In genomic region chr10:122503004-122503403, GRCh38 we compare ENCODE assay signal across 20 cellular contexts. TPM values are rescaled to one million over a fixed set of nuclear protein-coding genes. Genes with fewer than 3 reads are reported as not detected.
A peak's percentile ranks its signal among the peaks of the same experiment; 100 is the strongest.
DNase-seq lines count a peak whose midpoint lies in the region; ATAC-seq, FAIRE-seq and TF ChIP-seq lines count a peak whose summit lies in the region.
"Had no signal": no experiment of that assay in that cellular context is flagged by ENCODE, and none has a peak within 500 bp of the region (broad histone marks: within the 10 kb centered on the region; RNA-seq: fewer than 3 reads in every experiment).

No MANE protein-coding gene starts in this region.

- no peak for TF ChIP-seq RAD21 in H1 (IDR thresholded peaks at IDR 0.05 in 1 of 2, conservative IDR thresholded peaks at IDR 0.05 in 1 of 2; ENCODE audit: low read depth in 2 of 2, low read length in 2 of 2)

- no peak overlapping the region for H2BK20ac ChIP-seq in H1 (ENCODE audit: low read length)

- TF ChIP-seq POLR2A in H1 (IDR thresholded peaks at IDR 0.05; ENCODE audit: control extremely low read depth in 1 of 2, low read depth in 2 of 2, low read length in 2 of 2) (no peak), uterus (IDR thresholded peaks at IDR 0.05) (no peak)

- no peak overlapping the region for H3K4me3 ChIP-seq in right cardiac atrium (ENCODE audit: low read length)
- H3K4me3 ChIP-seq in H1 (ENCODE audit: extremely low read depth in 1 of 4, insufficient read depth in 2 of 4, low read depth in 3 of 4, low read length in 4 of 4): no peak overlapping the region
- no peak overlapping the region for H3K4me3 ChIP-seq in uterus
- no peak overlapping the region for H3K4me3 ChIP-seq in foreskin fibroblast (ENCODE audit: low read depth in 1 of 2, low read length in 2 of 2)
- H3K4me3 ChIP-seq: BLaER1 treated with 17β-estradiol and CSF1 and Interleukin-3, amounts not matched to agents 10 nM and 100 nM had no signal

- H3K27me3 ChIP-seq in right cardiac atrium (ENCODE audit: control insufficient read depth, insufficient read depth): no peaks in the 10 kb centered on the region
- H3K27me3 ChIP-seq in H1 (replicated peaks in 1 of 4; ENCODE audit: control insufficient read depth in 3 of 4, extremely low read depth in 1 of 4, insufficient read depth in 3 of 4, low read length in 3 of 4): no peaks in the 10 kb centered on the region
- no peaks in the 10 kb centered on the region for H3K27me3 ChIP-seq in uterus
- H3K27me3 ChIP-seq: BLaER1 treated with 17β-estradiol and CSF1 and Interleukin-3, amounts not matched to agents 10 nM and 100 nM had no signal

- no peaks in the 10 kb centered on the region for H3K23me2 ChIP-seq in H1 (ENCODE audit: low read depth, low read length)

- no peak overlapping the region for H2AFZ ChIP-seq in H1 (ENCODE audit: low read length)

- H4K20me1 ChIP-seq in H1 (replicated peaks in 1 of 2; ENCODE audit: control insufficient read depth in 1 of 2, insufficient read depth in 2 of 2, low read length in 2 of 2): no peaks in the 10 kb centered on the region
- H4K20me1 ChIP-seq: BLaER1 treated with 17β-estradiol and CSF1 and Interleukin-3, amounts not matched to agents 10 nM and 100 nM had no signal

- no peaks in the 10 kb centered on the region for H3K79me1 ChIP-seq in H1 (ENCODE audit: low read depth, low read length)

- no peak for ATAC-seq in Right ventricle myocardium superior (ENCODE audit: poor library complexity)
- ATAC-seq in right cardiac atrium: no peak

- H2AK5ac ChIP-seq in H1 (ENCODE audit: low read depth, low read length): no peak overlapping the region

- peak overlapping the region; percentile 54 for H3K27ac Mint-ChIP-seq in osteocyte (ENCODE audit: unreplicated experiment)
- H3K27ac Mint-ChIP-seq: CD8-positive, alpha-beta memory T cell; IgD-negative memory B cell had no signal

- WGBS in right cardiac atrium: 93% methylated on average over 13 of the region's 13 CpGs
- WGBS in H1 (ENCODE audit: extremely low coverage in 1 of 2, insufficient coverage in 1 of 2, insufficient read length in 1 of 2, insufficient replicate concordance in 2 of 2, low coverage in 1 of 2, low lambda C conversion rate in 2 of 2, missing lambda C conversion rate in 1 of 2), 2 experiments: 91% methylated on average over 13 of the region's 13 CpGs; no CpG with 5 or more reads in 1 of the 2 experiments

- CTCF ChIA-PET in H1 (lab: Charles Lee; ENCODE audit: partially characterized antibody): interaction anchor here (0.9 to 2.2 kb wide), 4 partner anchors 12 to 145 kb away, joined by 3 to 7 read pairs (median 4); no protein-coding TSS in a partner anchor

- H3K9me3 ChIP-seq in right cardiac atrium (ENCODE audit: control insufficient read depth, low read length) (no peaks in the 10 kb centered on the region), H1 (ENCODE audit: insufficient read depth in 2 of 2, low read depth in 1 of 2, low read length in 1 of 2) (no peaks in the 10 kb centered on the region), uterus (no peaks in the 10 kb centered on the region)
- H3K9me3 ChIP-seq: BLaER1 treated with 17β-estradiol and CSF1 and Interleukin-3, amounts not matched to agents 10 nM and 100 nM had no signal

- H2BK12ac ChIP-seq in H1 (ENCODE audit: low read depth, low read length): no peak overlapping the region

- H3K4ac ChIP-seq in H1 (replicated peaks; ENCODE audit: insufficient read length, low read depth, low read length): no peak overlapping the region

- H2BK5ac ChIP-seq in H1 (ENCODE audit: low read depth, low read length): no peak overlapping the region

- POLR2A ChIA-PET in H1 (lab: Charles Lee; ENCODE audit: partially characterized antibody): no interaction called here

- peak overlapping the region; percentile 57; the same call in 1 of the 2 replicates for H4K8ac ChIP-seq in H1 (ENCODE audit: extremely low read depth, insufficient read depth, low read length)

- no peak overlapping the region for H3K4me3 Mint-ChIP-seq in osteocyte (ENCODE audit: unreplicated experiment)
- H3K4me3 Mint-ChIP-seq: CD8-positive, alpha-beta memory T cell; IgD-negative memory B cell had no signal

- H3K4me1 Mint-ChIP-seq in osteocyte (ENCODE audit: unreplicated experiment): peaks cover 62% of the 10 kb centered on the region
- H3K4me1 Mint-ChIP-seq: IgD-negative memory B cell had no signal

- H3K36me3 ChIP-seq in H1 (ENCODE audit: control insufficient read depth in 2 of 4, insufficient read depth in 4 of 4, low read length in 3 of 4) (no peaks in the 10 kb centered on the region), uterus (no peaks in the 10 kb centered on the region)
- H3K36me3 ChIP-seq: BLaER1 treated with 17β-estradiol and CSF1 and Interleukin-3, amounts not matched to agents 10 nM and 100 nM had no signal

- no peak overlapping the region for H4K91ac ChIP-seq in H1 (replicated peaks; ENCODE audit: insufficient read length, low read length)

- no peaks in the 10 kb centered on the region for H3K27me3 Mint-ChIP-seq in osteocyte (ENCODE audit: unreplicated experiment)

- TF ChIP-seq EP300 in H1 (IDR thresholded peaks at IDR 0.05; ENCODE audit: borderline replicate concordance in 1 of 2, low read depth in 2 of 2, low read length in 2 of 2): no peak

- no peak overlapping the region for H3K56ac ChIP-seq in H1 (replicated peaks; ENCODE audit: insufficient read length, low read depth, low read length)

- no peak for FAIRE-seq in H1 (lab: Jason Lieb, UNC)
- FAIRE-seq: A204.1, D721Med had no signal

- H2BK120ac ChIP-seq in H1 (replicated peaks; ENCODE audit: low read depth, low read length): no peak overlapping the region

- H3K27ac ChIP-seq in right cardiac atrium (ENCODE audit: low read length): no peak overlapping the region
- no peak overlapping the region for H3K27ac ChIP-seq in H1 (ENCODE audit: low read depth, low read length)
- H3K27ac ChIP-seq in uterus: peak overlapping the region; percentile 80 to 91
- H3K27ac ChIP-seq: BLaER1 treated with 17β-estradiol and CSF1 and Interleukin-3, amounts not matched to agents 10 nM and 100 nM had no signal

- DNase-seq in Right ventricle myocardium superior (peak; percentile 34), right cardiac atrium (no peak), H1 (ENCODE audit: low read depth in 1 of 2, low spot score in 2 of 2) (no peak), osteocyte (ENCODE audit: extremely low spot score, unreplicated experiment) (no peak), uterus (no peak), foreskin fibroblast (no peak)
- no peak for DNase-seq in activated CD4-positive, alpha-beta T cell treated with anti-CD3 and anti-CD28 coated beads for 48 hours
- DNase-seq in stimulated activated CD4-positive, alpha-beta T cell treated with anti-CD3 and anti-CD28 coated beads, Interleukin-2, amount 100 ng/mL, for 48 hours: no peak
- DNase-seq: CD8-positive, alpha-beta memory T cell; H7; Kasumi-1; MM.1S; NCI-H1092 treated with DMSO at 0.1 percent for 48 hours; NCI-H2081 treated with DMSO at 0.1 percent for 48 hours; NCI-H510A treated with DMSO at 0.1 percent for 48 hours had no signal

- no peak overlapping the region for H3K23ac ChIP-seq in H1 (ENCODE audit: insufficient read length)

- no peaks in the 10 kb centered on the region for H3K79me2 ChIP-seq in H1 (ENCODE audit: control insufficient read depth in 1 of 2, insufficient read depth in 2 of 2, low read length in 2 of 2)

- TF ChIP-seq CTCF in H1 (IDR thresholded peaks at IDR 0.05; ENCODE audit: control extremely low read depth in 1 of 3, insufficient read depth in 1 of 3, low read depth in 1 of 3, low read length in 3 of 3): no peak
- TF ChIP-seq CTCF in osteocyte (IDR thresholded peaks at IDR 0.05): no peak
- TF ChIP-seq CTCF in uterus (IDR thresholded peaks at IDR 0.05): no peak
- TF ChIP-seq CTCF in foreskin fibroblast (IDR thresholded peaks at IDR 0.05; ENCODE audit: low read depth, low read length): no peak

- H3K4me1 ChIP-seq in right cardiac atrium (ENCODE audit: control insufficient read depth, insufficient read depth, low read length): peaks cover 11% of the 10 kb centered on the region
- no peaks in the 10 kb centered on the region; a peak in 1 of 7 replicates for H3K4me1 ChIP-seq in H1 (replicated peaks in 1 of 4; ENCODE audit: control insufficient read depth in 3 of 4, insufficient read depth in 4 of 4, low read length in 3 of 4)
- peaks cover 0 to 13% of the 10 kb centered on the region in 2 donors for H3K4me1 ChIP-seq in uterus

- no peak overlapping the region for H2BK15ac ChIP-seq in H1 (ENCODE audit: low read length)

- peak overlapping the region; percentile 48 for H3K18ac ChIP-seq in H1 (ENCODE audit: extremely low read depth, low read length)

- no peak overlapping the region for H3K14ac ChIP-seq in H1 (ENCODE audit: insufficient read length)

- H3K4me2 ChIP-seq in H1 (ENCODE audit: insufficient read depth in 1 of 2, low read depth in 2 of 2, low read length in 2 of 2): no peak overlapping the region
- H3K4me2 ChIP-seq: BLaER1 treated with 17β-estradiol and CSF1 and Interleukin-3, amounts not matched to agents 10 nM and 100 nM had no signal

- H4K5ac ChIP-seq in H1 (ENCODE audit: insufficient read length, low read depth, low read length): no peak overlapping the region

- H3K36me3 Mint-ChIP-seq in osteocyte (ENCODE audit: unreplicated experiment): peaks cover 50% of the 10 kb centered on the region
- H3K36me3 Mint-ChIP-seq: CD8-positive, alpha-beta memory T cell; IgD-negative memory B cell had no signal

- no peaks in the 10 kb centered on the region for H3K9me3 Mint-ChIP-seq in osteocyte (ENCODE audit: unreplicated experiment)
- H3K9me3 Mint-ChIP-seq: CD8-positive, alpha-beta memory T cell; IgD-negative memory B cell had no signal

- H3K9ac ChIP-seq in H1 (replicated peaks in 1 of 4; ENCODE audit: extremely low read depth in 1 of 4, low read depth in 3 of 4, low read length in 3 of 4): no peak overlapping the region
- H3K9ac ChIP-seq: BLaER1 treated with 17β-estradiol and CSF1 and Interleukin-3, amounts not matched to agents 10 nM and 100 nM had no signal

- intact Hi-C loops in Right ventricle myocardium superior (cut with DNase I): no loop called here
- intact Hi-C loops in right cardiac atrium (cut with DNase I): no loop called here
- intact Hi-C loops in uterus (cut with DNase I; ENCODE audit: low total_unique reads): no loop called here

RNA-seq across cellular contexts. Expression of gene HTRA1, which starts 41.7 kb away (rescaled TPM):
- 40.9 TPM for total RNA-seq in Right ventricle myocardium superior
- total RNA-seq in right cardiac atrium: 10 to 100 TPM; 40.5 to 49.7 (median 42.9) TPM
- 46.1 TPM for polyA plus RNA-seq in right cardiac atrium
- 15.8 and 16.5 TPM in 2 replicates for total RNA-seq in H1 (2021; fragmentation: NEBNext Ultra II Directional; extraction: Animal tissue kit (Norgen Biotek cat#: 25700))
- 10.9 and 20.1 TPM in 2 replicates for polyA plus RNA-seq in H1 (2011; rRNA removed)
- polyA plus RNA-seq in H1 (2011; cell fraction: cytosol; rRNA removed): 13.2 TPM
- 14.4 TPM for polyA plus RNA-seq in H1 (2011; cell fraction: nucleus; rRNA removed)
- 18.2 to 21.1 TPM (median 19.7 TPM) in 4 replicates for polyA plus RNA-seq in H1 (2012, experiment 1 of 2)
- polyA plus RNA-seq in H1 (2012, experiment 2 of 2): 17.5 TPM
- polyA plus RNA-seq in H1 (2013, experiment 1 of 2): 22.0 TPM
- 21.8 TPM for polyA plus RNA-seq in H1 (2013, experiment 2 of 2)
- 7.5 and 11.1 TPM in 2 replicates for polyA minus RNA-seq in H1 (2011; rRNA and poly(A)+ RNA removed)
- polyA minus RNA-seq in H1 (2011; cell fraction: cytosol; rRNA and poly(A)+ RNA removed): 5.9 TPM
- 3.9 TPM for polyA minus RNA-seq in H1 (2011; cell fraction: nucleus; rRNA and poly(A)+ RNA removed)
- total RNA-seq in osteocyte: 1,546 and 1,638 TPM in 2 replicates
- total RNA-seq in uterus: 100 to 1,000 TPM in 3 of 4 donors, 10 to 100 TPM in 1; 98.3 to 153 (median 142) TPM
- polyA plus RNA-seq: IgD-negative memory B cell had no signal

RNA-seq across cellular contexts. Expression of gene ARMS2, which starts 48.6 kb away (rescaled TPM):
- total RNA-seq in Right ventricle myocardium superior (not detected), right cardiac atrium (not detected), osteocyte (not detected in 2 replicates), uterus (not detected)
- polyA plus RNA-seq in right cardiac atrium (not detected), H1 (2011; rRNA removed) (not detected in 2 replicates)
- total RNA-seq in H1 (2021; fragmentation: NEBNext Ultra II Directional; extraction: Animal tissue kit (Norgen Biotek cat#: 25700)): not detected in 2 replicates
- polyA plus RNA-seq in H1 (2011; cell fraction: cytosol; rRNA removed): not detected
- polyA plus RNA-seq in H1 (2011; cell fraction: nucleus; rRNA removed): not detected
- polyA plus RNA-seq in H1 (2012, experiment 1 of 2): not detected in 4 replicates
- not detected for polyA plus RNA-seq in H1 (2012, experiment 2 of 2)
- not detected for polyA plus RNA-seq in H1 (2013, experiment 1 of 2)
- not detected for polyA plus RNA-seq in H1 (2013, experiment 2 of 2)
- not detected in 2 replicates for polyA minus RNA-seq in H1 (2011; rRNA and poly(A)+ RNA removed)
- polyA minus RNA-seq in H1 (2011; cell fraction: cytosol; rRNA and poly(A)+ RNA removed): not detected
- polyA minus RNA-seq in H1 (2011; cell fraction: nucleus; rRNA and poly(A)+ RNA removed): not detected
- total RNA-seq: CD8-positive, alpha-beta memory T cell; H7; HT1080 had no signal
- polyA plus RNA-seq: CD8-positive, alpha-beta memory T cell; IgD-negative memory B cell had no signal

RNA-seq across cellular contexts. Expression of gene DMBT1, which starts 57.5 kb away (rescaled TPM):
- total RNA-seq in Right ventricle myocardium superior (not detected), right cardiac atrium (under 1 TPM; 0.06 to 0.17 (median 0.09) TPM), osteocyte (0.08 TPM in 2 replicates), uterus (under 1 TPM in 3 of 4 donors, not detected in 1; under 0.01 to 0.21 (median 0.15) TPM)
- polyA plus RNA-seq in right cardiac atrium (0.09 TPM), H1 (2011; rRNA removed) (0.02 and 0.03 TPM in 2 replicates)
- not detected in 2 replicates for total RNA-seq in H1 (2021; fragmentation: NEBNext Ultra II Directional; extraction: Animal tissue kit (Norgen Biotek cat#: 25700))
- not detected for polyA plus RNA-seq in H1 (2011; cell fraction: cytosol; rRNA removed)
- 0.04 TPM for polyA plus RNA-seq in H1 (2011; cell fraction: nucleus; rRNA removed)
- not detected in 4 replicates for polyA plus RNA-seq in H1 (2012, experiment 1 of 2)
- not detected for polyA plus RNA-seq in H1 (2012, experiment 2 of 2)
- 0.02 TPM for polyA plus RNA-seq in H1 (2013, experiment 1 of 2)
- polyA plus RNA-seq in H1 (2013, experiment 2 of 2): under 0.01 TPM
- 0.03 TPM in 1 of 2 replicates, not detected in the other for polyA minus RNA-seq in H1 (2011; rRNA and poly(A)+ RNA removed)
- polyA minus RNA-seq in H1 (2011; cell fraction: cytosol; rRNA and poly(A)+ RNA removed): not detected
- not detected for polyA minus RNA-seq in H1 (2011; cell fraction: nucleus; rRNA and poly(A)+ RNA removed)
- total RNA-seq: CD8-positive, alpha-beta memory T cell had no signal
- polyA plus RNA-seq: CD8-positive, alpha-beta memory T cell; IgD-negative memory B cell had no signal

Comparison
In these comparisons a context has a peak if more than half of its experiments do, and no peak if none do; other contexts are left out.
1. H3K27ac ChIP-seq: peak in uterus (2 of 2); none in right cardiac atrium (single experiment) and H1 (single experiment).
2. RNA of gene HTRA1, which starts 41.7 kb away (total RNA-seq): 1,546 to 1,638 TPM in osteocyte; 98.3 to 153 TPM in uterus, 40.5 to 49.7 TPM in right cardiac atrium, 40.9 TPM in Right ventricle myocardium superior (single experiment) and 15.8 to 16.5 TPM in H1; every median in the first group is over 10 times any median in the second.